ENCODE assay signal across 1 cellular context in the genomic region with DNA sequence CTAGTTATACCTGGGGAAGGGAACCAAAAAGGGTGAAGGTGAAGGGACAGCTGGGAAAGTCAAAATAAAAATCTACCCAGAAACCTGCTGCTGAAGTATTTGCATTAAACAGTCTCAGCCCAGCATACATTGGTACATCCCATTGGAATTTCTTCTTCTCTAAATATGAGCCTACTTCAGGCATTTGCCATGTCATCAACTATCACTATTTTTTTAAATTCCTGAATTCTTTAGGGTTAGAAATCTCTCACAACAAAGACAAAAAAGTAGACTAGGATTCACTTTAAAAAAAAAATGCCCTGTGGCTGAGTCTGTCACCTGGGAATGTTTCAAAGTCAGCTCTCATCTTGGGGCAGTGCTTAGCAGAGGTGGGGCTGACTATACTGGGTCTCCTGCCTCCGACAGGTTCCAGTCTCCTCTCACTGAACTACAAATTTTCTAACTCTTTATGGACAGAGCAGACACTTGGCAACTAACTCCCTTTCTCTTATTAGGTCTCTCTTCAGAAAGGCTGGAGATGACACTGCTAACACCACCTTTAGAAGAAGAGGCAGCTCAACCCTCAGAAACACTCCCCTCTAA.
TF ChIP-seq lines count a peak whose summit lies in the region.

No MANE protein-coding gene starts in this region.

TF ChIP-seq in HEK293, 187 proteins besides CTCF, POLR2A, EP300 and RAD21 (continued from another document):
- TF ChIP-seq, protein P1, sequence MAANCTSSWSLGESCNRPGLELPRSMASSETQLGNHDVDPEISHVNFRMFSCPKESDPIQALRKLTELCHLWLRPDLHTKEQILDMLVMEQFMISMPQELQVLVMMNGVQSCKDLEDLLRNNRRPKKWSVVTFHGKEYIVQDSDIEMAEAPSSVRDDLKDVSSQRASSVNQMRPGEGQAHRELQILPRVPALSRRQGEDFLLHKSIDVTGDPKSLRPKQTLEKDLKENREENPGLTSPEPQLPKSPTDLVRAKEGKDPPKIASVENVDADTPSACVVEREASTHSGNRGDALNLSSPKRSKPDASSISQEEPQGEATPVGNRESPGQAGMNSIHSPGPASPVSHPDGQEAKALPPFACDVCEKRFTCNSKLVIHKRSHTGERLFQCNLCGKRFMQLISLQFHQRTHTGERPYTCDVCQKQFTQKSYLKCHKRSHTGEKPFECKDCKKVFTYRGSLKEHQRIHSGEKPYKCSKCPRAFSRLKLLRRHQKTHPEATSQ (tag by site-specific recombination; IDR thresholded peaks at IDR 0.05) = no peak
- no peak for TF ChIP-seq ZNF24 (tag by site-specific recombination; IDR thresholded peaks at IDR 0.05)
- TF ChIP-seq, protein P2, sequence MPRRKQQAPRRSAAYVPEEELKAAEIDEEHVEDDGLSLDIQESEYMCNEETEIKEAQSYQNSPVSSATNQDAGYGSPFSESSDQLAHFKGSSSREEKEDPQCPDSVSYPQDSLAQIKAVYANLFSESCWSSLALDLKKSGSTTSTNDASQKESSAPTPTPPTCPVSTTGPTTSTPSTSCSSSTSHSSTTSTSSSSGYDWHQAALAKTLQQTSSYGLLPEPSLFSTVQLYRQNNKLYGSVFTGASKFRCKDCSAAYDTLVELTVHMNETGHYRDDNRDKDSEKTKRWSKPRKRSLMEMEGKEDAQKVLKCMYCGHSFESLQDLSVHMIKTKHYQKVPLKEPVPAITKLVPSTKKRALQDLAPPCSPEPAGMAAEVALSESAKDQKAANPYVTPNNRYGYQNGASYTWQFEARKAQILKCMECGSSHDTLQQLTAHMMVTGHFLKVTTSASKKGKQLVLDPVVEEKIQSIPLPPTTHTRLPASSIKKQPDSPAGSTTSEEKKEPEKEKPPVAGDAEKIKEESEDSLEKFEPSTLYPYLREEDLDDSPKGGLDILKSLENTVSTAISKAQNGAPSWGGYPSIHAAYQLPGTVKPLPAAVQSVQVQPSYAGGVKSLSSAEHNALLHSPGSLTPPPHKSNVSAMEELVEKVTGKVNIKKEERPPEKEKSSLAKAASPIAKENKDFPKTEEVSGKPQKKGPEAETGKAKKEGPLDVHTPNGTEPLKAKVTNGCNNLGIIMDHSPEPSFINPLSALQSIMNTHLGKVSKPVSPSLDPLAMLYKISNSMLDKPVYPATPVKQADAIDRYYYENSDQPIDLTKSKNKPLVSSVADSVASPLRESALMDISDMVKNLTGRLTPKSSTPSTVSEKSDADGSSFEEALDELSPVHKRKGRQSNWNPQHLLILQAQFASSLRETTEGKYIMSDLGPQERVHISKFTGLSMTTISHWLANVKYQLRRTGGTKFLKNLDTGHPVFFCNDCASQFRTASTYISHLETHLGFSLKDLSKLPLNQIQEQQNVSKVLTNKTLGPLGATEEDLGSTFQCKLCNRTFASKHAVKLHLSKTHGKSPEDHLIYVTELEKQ (tag by site-specific recombination; IDR thresholded peaks at IDR 0.05; ENCODE audit: borderline replicate concordance) = no peak
- TF ChIP-seq ZNF391 (tag by site-specific recombination; IDR thresholded peaks at IDR 0.05; ENCODE audit: borderline replicate concordance, low read depth) = no peak
- TF ChIP-seq HOXD13 (CRISPR knock-in tag; IDR thresholded peaks at IDR 0.05; ENCODE audit: borderline replicate concordance) = no peak
- TF ChIP-seq ZNF214 (tag by site-specific recombination; IDR thresholded peaks at IDR 0.05; ENCODE audit: borderline replicate concordance) = no peak
